Comparison of ENCODE assay signal across 8 cellular contexts in genomic region chr14:63641473-63642228, GRCh38. TPM values are rescaled to one million over a fixed set of nuclear protein-coding genes. Genes with fewer than 3 reads are reported as not detected.
DNase-seq lines count a peak whose midpoint lies in the region; ATAC-seq and TF ChIP-seq lines count a peak whose summit lies in the region.

Gene WDR89, minus strand, starts transcription at chr14:63641871. Its CDS starts 41,929 bp downstream, at chr14:63599942.

- H3K9me2 ChIP-seq in SK-N-SH, result no peaks in the 10 kb centered on the region

- POLR2A ChIA-PET in SK-N-SH (lab: Yijun Ruan, JAX), result interaction anchor here (0.7 to 1.7 kb wide), 4 partner anchors 9 to 98 kb away, joined by 3 to 11 read pairs (median 6); partner anchors contain the start of genes PPP2R5E and SGPP1

- peak within 1 kb of the TSS; percentile 85 for H2AFZ ChIP-seq in SK-N-SH (ENCODE audit: low read depth)

- H4K20me1 ChIP-seq in SK-N-SH (ENCODE audit: insufficient read depth), result no peaks in the 10 kb centered on the region

- peak in 1 of 2 donors; percentile 57 for TF ChIP-seq POLR2A in suprapubic skin (IDR thresholded peaks at IDR 0.05)

- no peak; a peak in 1 of 4 replicates for TF ChIP-seq EP300 in SK-N-SH (IDR thresholded peaks at IDR 0.05; ENCODE audit: borderline replicate concordance in 1 of 2, low read depth in 1 of 2, low read length in 1 of 2)
- no peak for TF ChIP-seq EP300 in suprapubic skin (IDR thresholded peaks at IDR 0.05)

- peak; percentile 89 for DNase-seq in GM10266 (ENCODE audit: extremely low spot score)
- peak; percentile 99 for DNase-seq in NCI-H1048 (lab: John Stamatoyannopoulos, UW)
- peak; percentile 87 for DNase-seq in SK-N-SH
- peak; percentile 95 for DNase-seq in activated naive CD4-positive, alpha-beta T cell treated with anti-CD3 and anti-CD28 coated beads, Interleukin-2, amount 50 U/mL, for 16 hours
- peak; percentile 100 for DNase-seq in germinal center (ENCODE audit: low spot score)
- peak; percentile 99 for DNase-seq in non-pigmented ciliary epithelial cell (ENCODE audit: low read depth)
- peak; percentile 98 to 99 for DNase-seq in suprapubic skin (ENCODE audit: low spot score in 2 of 2)

- peaks cover 15% of the 10 kb centered on the region for H3F3A ChIP-seq in SK-N-SH (replicated peaks; ENCODE audit: insufficient read depth)

- H3K36me3 ChIP-seq in SK-N-SH (replicated peaks in 1 of 2; ENCODE audit: control insufficient read depth in 1 of 2, insufficient read depth in 2 of 2, low read length in 1 of 2) (peaks cover 0 to 17% of the 10 kb centered on the region in 2 experiments), suprapubic skin (no peaks in the 10 kb centered on the region)

- CTCF ChIA-PET in SK-N-SH (lab: Yijun Ruan, JAX), result interaction anchor here (0.6 to 5.8 kb wide), 12 partner anchors 8 to 662 kb away, joined by 3 to 17 read pairs (median 4); partner anchors contain the start of gene PPP2R5E

- no peaks in the 10 kb centered on the region; a peak in 2 of 4 replicates for H3K4me1 ChIP-seq in SK-N-SH (ENCODE audit: control insufficient read depth in 1 of 2, insufficient read depth in 2 of 2, low read depth in 1 of 2, low read length in 1 of 2)
- peaks cover 19% of the 10 kb centered on the region for H3K4me1 ChIP-seq in suprapubic skin

- H3K27me3 ChIP-seq in SK-N-SH (ENCODE audit: insufficient read depth) (no peaks in the 10 kb centered on the region), suprapubic skin (no peaks in the 10 kb centered on the region)

- ATAC-seq in HG02588 (IDR thresholded peaks at IDR 0.05; ENCODE audit: unreplicated experiment), result peak; percentile 85

- peaks cover 52% of the 10 kb centered on the region; the same call in 1 of the 2 replicates for H3K79me2 ChIP-seq in SK-N-SH (ENCODE audit: insufficient read depth)

- peak within 1 kb of the TSS; percentile 79 for H3K4me2 ChIP-seq in SK-N-SH

- H3K4me3 ChIP-seq in SK-N-SH (ENCODE audit: low read depth in 2 of 2, low read length in 1 of 2), result peak within 1 kb of the TSS; percentile 70 to 72
- H3K4me3 ChIP-seq in suprapubic skin, result peak within 1 kb of the TSS; percentile 75

- TF ChIP-seq RAD21 in SK-N-SH (IDR thresholded peaks at IDR 0.05; ENCODE audit: low read length), result peak; percentile 49

- TF ChIP-seq CTCF in GM10266 (IDR thresholded peaks at IDR 0.05; ENCODE audit: control insufficient read depth, insufficient read depth, low read depth, missing control alignments) (peak; percentile 55), SK-N-SH (IDR thresholded peaks at IDR 0.05) (peak; percentile 69), suprapubic skin (IDR thresholded peaks at IDR 0.05) (peak; percentile 69 to 85)

- H3K27ac ChIP-seq in SK-N-SH (ENCODE audit: low read depth in 2 of 2, low read length in 1 of 2) (peak within 1 kb of the TSS; percentile 93 to 94), suprapubic skin (peak within 1 kb of the TSS; percentile 94)

- H3K9ac ChIP-seq in SK-N-SH, result peak within 1 kb of the TSS; percentile 83

- H3K9me3 ChIP-seq in SK-N-SH (no peaks in the 10 kb centered on the region), suprapubic skin (peaks cover 4% of the 10 kb centered on the region)

- under 1% methylated on average over 44 of the region's 60 CpGs for WGBS in SK-N-SH (ENCODE audit: low lambda C conversion rate)
- WGBS in suprapubic skin, result 0% methylated on average over 55 of the region's 60 CpGs

TF ChIP-seq in SK-N-SH, 30 proteins besides CTCF, POLR2A, EP300 and RAD21 (continues in another document):
- TF ChIP-seq CHD2 (IDR thresholded peaks at IDR 0.05; ENCODE audit: low read length, partially characterized antibody), result peak; percentile 86
- no peak for TF ChIP-seq TEAD4 (IDR thresholded peaks at IDR 0.05; ENCODE audit: borderline replicate concordance, insufficient read depth)
- TF ChIP-seq PBX3 (IDR thresholded peaks at IDR 0.05), result no peak
- TF ChIP-seq TAF1 (IDR thresholded peaks at IDR 0.05; ENCODE audit: borderline replicate concordance, low read depth, low read length), result peak; percentile 84; the same call in 1 of the 2 replicates
- TF ChIP-seq SMC3 (IDR thresholded peaks at IDR 0.05; ENCODE audit: low read depth, low read length), result peak; percentile 20; the same call in 1 of the 2 replicates
- TF ChIP-seq POLR2AphosphoS5 (IDR thresholded peaks at IDR 0.05; ENCODE audit: low read depth, low read length), result peak; percentile 76
- no peak for TF ChIP-seq GATA2 (CRISPR knock-in tag; IDR thresholded peaks at IDR 0.05)
- TF ChIP-seq JUND (IDR thresholded peaks at IDR 0.05), result no peak
- TF ChIP-seq RCOR1 (IDR thresholded peaks at IDR 0.05; ENCODE audit: low read length), result peak; percentile 26; the same call in 1 of the 2 replicates
- TF ChIP-seq IRF3 (IDR thresholded peaks at IDR 0.05; ENCODE audit: low read depth, low read length), result peak; percentile 53
- TF ChIP-seq NFIC (IDR thresholded peaks at IDR 0.05; ENCODE audit: borderline replicate concordance), result no peak; the same call in 1 of the 2 replicates
- peak; percentile 67; the same call in 1 of the 2 replicates for TF ChIP-seq SIN3A (IDR thresholded peaks at IDR 0.05; ENCODE audit: borderline replicate concordance, low read depth, low read length)
- no peak; the same call in 1 of the 2 replicates for TF ChIP-seq TCF12 (IDR thresholded peaks at IDR 0.05)
- TF ChIP-seq EZH2phosphoT487 (IDR thresholded peaks at IDR 0.05; ENCODE audit: borderline replicate concordance, low read depth), result no peak
- no peak; the same call in 1 of the 2 replicates for TF ChIP-seq ELF1 (IDR thresholded peaks at IDR 0.05)
- TF ChIP-seq GABPA (IDR thresholded peaks at IDR 0.05; ENCODE audit: low read depth), result peak; percentile 75
- TF ChIP-seq FOXJ3 (CRISPR knock-in tag; IDR thresholded peaks at IDR 0.05), result no peak
- TF ChIP-seq MAX (IDR thresholded peaks at IDR 0.05; ENCODE audit: low read depth), result peak; percentile 97
- TF ChIP-seq REST (IDR thresholded peaks at IDR 0.05; ENCODE audit: low read depth, low read length), result peak; percentile 22; the same call in 1 of the 2 replicates
- no peak; the same call in 1 of the 2 replicates for TF ChIP-seq RXRA (IDR thresholded peaks at IDR 0.05; ENCODE audit: borderline replicate concordance, low read depth)
- TF ChIP-seq YY1 (IDR thresholded peaks at IDR 0.05; ENCODE audit: low read depth), result no peak
- TF ChIP-seq NRF1 (IDR thresholded peaks at IDR 0.05; ENCODE audit: low read depth, low read length), result no peak

RNA-seq across cellular contexts. Expression of gene WDR89, which starts in this region (rescaled TPM):
- 2.6 and 3.1 TPM in 2 replicates for polyA plus RNA-seq in SK-N-SH (2012; rRNA removed)
- polyA plus RNA-seq in SK-N-SH (2012; cell fraction: cytosol; rRNA removed), result 4.9 and 6.2 TPM in 2 replicates
- polyA plus RNA-seq in SK-N-SH (2012; cell fraction: nucleus; rRNA removed), result 0.99 and 2.6 TPM in 2 replicates
- 1 to 10 TPM; 4.7 to 6.5 (median 6.0) TPM for total RNA-seq in suprapubic skin

Comparison
In these comparisons a context has a peak if more than half of its experiments do, and no peak if none do; other contexts are left out.
1. Peak in every context shown above with its lines: DNase-seq, ATAC-seq, H3K4me3 ChIP-seq and H3K27ac ChIP-seq.